Comparison of ENCODE assay signal across 28 cellular contexts in genomic region chr17:33262724-33263123, GRCh38. TPM values are rescaled to one million over a fixed set of nuclear protein-coding genes. Genes with fewer than 3 reads are reported as not detected.
"Had no signal": no experiment of that assay in that cellular context is flagged by ENCODE, and none has a peak within 500 bp of the region (broad histone marks: within the 10 kb centered on the region; RNA-seq: fewer than 3 reads in every experiment).

No MANE protein-coding gene starts in this region.

- H3K4me3 ChIP-seq: dorsolateral prefrontal cortex, heart left ventricle, neural progenitor cell, ovary, right lobe of liver, spleen, testis, tibial nerve had no signal

- H3K4me1 ChIP-seq: heart left ventricle, right lobe of liver, spleen, testis, tibial nerve had no signal

- ATAC-seq: heart left ventricle; left colon; naive thymus-derived CD4-positive, alpha-beta T cell; right lobe of liver; stimulated activated memory B cell treated with anti-CD40 and anti-IgM and Interleukin-4, amounts not matched to agents 10 μg/mL and 1 μg/mL and 100 μg/mL, for 72 hours; stimulated activated naive CD8-positive, alpha-beta T cell treated with anti-CD3 and anti-CD28 coated beads, Interleukin-15, amount 100 ng/mL, for 72 hours had no signal

- H3K27ac Mint-ChIP-seq: naive thymus-derived CD4-positive, alpha-beta T cell; neural progenitor cell; stimulated activated memory B cell treated with anti-CD40 and anti-IgM and Interleukin-4, amounts not matched to agents 10 μg/mL and 1 μg/mL and 100 μg/mL, for 72 hours had no signal

- H3K36me3 ChIP-seq: heart left ventricle, neural progenitor cell, ovary, right lobe of liver, spleen, tibial nerve had no signal

- H3K4me2 ChIP-seq: neural progenitor cell had no signal

- H3K9ac ChIP-seq: neural progenitor cell had no signal

- DNase-seq: cortex of kidney; dorsolateral prefrontal cortex; effector CD8-positive, alpha-beta T cell; foreskin melanocyte; heart left ventricle; hippocampal formation; left colon; mesendoderm; naive thymus-derived CD4-positive, alpha-beta T cell; nucleus accumbens; ovary; right lobe of liver; spleen; stimulated activated CD4-positive, alpha-beta T cell treated with anti-CD3 and anti-CD28 coated beads, Interleukin-15, amount 100 ng/mL, for 24 hours; stimulated activated CD4-positive, alpha-beta T cell treated with anti-CD3 and anti-CD28 coated beads, Interleukin-1b, Interleukin-23, amount 100 ng/mL, for 48 hours; stimulated activated CD4-positive, alpha-beta T cell treated with anti-CD3 and anti-CD28 coated beads, Interleukin-4, amount 100 ng/mL, for 24 hours; stimulated activated naive CD8-positive, alpha-beta T cell treated with anti-CD3 and anti-CD28 coated beads, Interleukin-15, amount 100 ng/mL, for 72 hours; testis had no signal

- H3K4me3 Mint-ChIP-seq: naive thymus-derived CD4-positive, alpha-beta T cell; neural progenitor cell; stimulated activated memory B cell treated with anti-CD40 and anti-IgM and Interleukin-4, amounts not matched to agents 10 μg/mL and 1 μg/mL and 100 μg/mL, for 72 hours; stimulated activated naive CD8-positive, alpha-beta T cell treated with anti-CD3 and anti-CD28 coated beads, Interleukin-15, amount 100 ng/mL, for 72 hours had no signal

- H3K4me1 Mint-ChIP-seq: naive thymus-derived CD4-positive, alpha-beta T cell; stimulated activated memory B cell treated with anti-CD40 and anti-IgM and Interleukin-4, amounts not matched to agents 10 μg/mL and 1 μg/mL and 100 μg/mL, for 72 hours; stimulated activated naive CD8-positive, alpha-beta T cell treated with anti-CD3 and anti-CD28 coated beads, Interleukin-15, amount 100 ng/mL, for 72 hours had no signal

- H3K9me3 Mint-ChIP-seq: neural progenitor cell; stimulated activated naive CD8-positive, alpha-beta T cell treated with anti-CD3 and anti-CD28 coated beads, Interleukin-15, amount 100 ng/mL, for 72 hours had no signal

- H3K27me3 ChIP-seq: neural progenitor cell, ovary, right lobe of liver, testis, tibial nerve had no signal

- H3K36me3 Mint-ChIP-seq: naive thymus-derived CD4-positive, alpha-beta T cell; neural progenitor cell; stimulated activated memory B cell treated with anti-CD40 and anti-IgM and Interleukin-4, amounts not matched to agents 10 μg/mL and 1 μg/mL and 100 μg/mL, for 72 hours had no signal

- H2AFZ ChIP-seq: neural progenitor cell had no signal

- H3K27ac ChIP-seq: dorsolateral prefrontal cortex, heart left ventricle, neural progenitor cell, ovary, right lobe of liver, spleen, testis, tibial nerve had no signal

- H3K9me3 ChIP-seq: heart left ventricle, ovary, right lobe of liver, spleen, testis, tibial nerve had no signal

RNA-seq across cellular contexts. Expression of gene ASIC2, which starts 30.4 kb away (rescaled TPM):
- total RNA-seq: lung microvascular endothelial cell; mononuclear cell; naive thymus-derived CD4-positive, alpha-beta T cell; posterior vena cava; skeletal muscle tissue; spleen; subcutaneous adipose tissue had no signal
- polyA plus RNA-seq: esophagus; heart left ventricle; liver; naive thymus-derived CD4-positive, alpha-beta T cell; spleen had no signal
